15 cellular contexts compared by ENCODE assay signal in genomic region chr17:29747660-29748059, GRCh38.
A peak's percentile ranks its signal among the peaks of the same experiment; 100 is the strongest.
DNase-seq lines count a peak whose midpoint lies in the region; ATAC-seq and TF ChIP-seq lines count a peak whose summit lies in the region.
"Had no signal": no experiment of that assay in that cellular context is flagged by ENCODE, and none has a peak within 500 bp of the region (broad histone marks: within the 10 kb centered on the region; RNA-seq: fewer than 3 reads in every experiment).

No MANE protein-coding gene starts in this region.

- TF ChIP-seq CTCF in cardiac muscle cell (IDR thresholded peaks at IDR 0.05; ENCODE audit: low read depth, low read length) (no peak), activated B cell treated with CpG ODN at 0.5 μM for 24 hours (IDR thresholded peaks at IDR 0.05) (no peak), psoas muscle (IDR thresholded peaks at IDR 0.05) (no peak)

- H3K27me3 Mint-ChIP-seq in activated B cell treated with CpG ODN at 0.5 μM for 24 hours, result no peaks in the 10 kb centered on the region
- H3K27me3 Mint-ChIP-seq: dendritic cell treated with granulocyte-macrophage colony-stimulating factor and Interleukin-4, amounts not matched to agents 40 ng/mL and 50 ng/mL, for 4 days had no signal

- no peaks in the 10 kb centered on the region for H4K20me1 ChIP-seq in Karpas-422 (ENCODE audit: insufficient read depth, low read depth, low read length)

- H3K4me1 ChIP-seq in cardiac muscle cell (ENCODE audit: low read depth) (peaks cover 32% of the 10 kb centered on the region), Karpas-422 (ENCODE audit: low read length) (peaks cover 42% of the 10 kb centered on the region), psoas muscle (peaks cover 71% of the 10 kb centered on the region)

- H3K9me3 Mint-ChIP-seq in activated B cell treated with CpG ODN at 0.5 μM for 24 hours, result no peaks in the 10 kb centered on the region
- H3K9me3 Mint-ChIP-seq: dendritic cell treated with granulocyte-macrophage colony-stimulating factor and Interleukin-4, amounts not matched to agents 40 ng/mL and 50 ng/mL, for 4 days had no signal

- POLR2A ChIA-PET in activated B cell treated with CpG ODN at 0.5 μM for 24 hours (lab: Charles Lee), result interaction anchor here (1.5 kb wide), 1 partner anchor 25 kb away, joined by 5 read pairs; no protein-coding TSS in a partner anchor

- peaks cover 38% of the 10 kb centered on the region for H3K36me3 Mint-ChIP-seq in activated B cell treated with CpG ODN at 0.5 μM for 24 hours (ENCODE audit: low read depth)

- ATAC-seq in left cardiac atrium (no peak), activated B cell treated with CpG ODN at 0.5 μM for 24 hours (ENCODE audit: low read depth) (no peak), psoas muscle (peak in 3 of 4 donors; percentile 22 to 41 (median 39)), left colon (no peak)
- ATAC-seq: pancreas had no signal

- no peaks in the 10 kb centered on the region for H3K9me2 ChIP-seq in Karpas-422 (replicated peaks; ENCODE audit: insufficient read depth, low read length)

- H3K4me3 ChIP-seq in cardiac muscle cell (no peak overlapping the region), Karpas-422 (ENCODE audit: low read length) (no peak overlapping the region), psoas muscle (no peak overlapping the region)
- H3K4me3 ChIP-seq: pancreas, spleen had no signal

- H2AFZ ChIP-seq in Karpas-422 (ENCODE audit: low read length), result no peak overlapping the region

- no peak overlapping the region for H3K4me3 Mint-ChIP-seq in activated B cell treated with CpG ODN at 0.5 μM for 24 hours
- H3K4me3 Mint-ChIP-seq: dendritic cell treated with granulocyte-macrophage colony-stimulating factor and Interleukin-4, amounts not matched to agents 40 ng/mL and 50 ng/mL, for 4 days had no signal

- H3K36me3 ChIP-seq in cardiac muscle cell (no peaks in the 10 kb centered on the region), Karpas-422 (ENCODE audit: insufficient read depth, low read length) (no peaks in the 10 kb centered on the region; the same call in 1 of the 2 replicates), psoas muscle (ENCODE audit: insufficient read depth in 1 of 2, low read depth in 1 of 2) (peaks cover 0 to 19% of the 10 kb centered on the region in 2 donors)
- H3K36me3 ChIP-seq: pancreas had no signal

- peak overlapping the region; percentile 24 for H3K27ac Mint-ChIP-seq in activated B cell treated with CpG ODN at 0.5 μM for 24 hours
- H3K27ac Mint-ChIP-seq: dendritic cell treated with granulocyte-macrophage colony-stimulating factor and Interleukin-4, amounts not matched to agents 40 ng/mL and 50 ng/mL, for 4 days had no signal

- H3K9me3 ChIP-seq in cardiac muscle cell (ENCODE audit: low read depth) (no peaks in the 10 kb centered on the region), Karpas-422 (ENCODE audit: low read length) (no peaks in the 10 kb centered on the region), psoas muscle (no peaks in the 10 kb centered on the region)
- H3K9me3 ChIP-seq: pancreas, spleen had no signal

- H3K9ac ChIP-seq in Karpas-422 (ENCODE audit: low read length), result no peak overlapping the region

- 19 to 64% (median 37%) methylated on average over 1 of the region's 1 CpG for WGBS in psoas muscle, 3 donors

- DNase-seq in cardiac muscle cell (ENCODE audit: low read depth in 1 of 2, low spot score in 1 of 2) (no peak), left cardiac atrium (no peak), Karpas-422 (no peak), activated B cell treated with CpG ODN at 0.5 μM for 24 hours (no peak), psoas muscle (no peak), left colon (no peak), T-helper 1 cell (no peak), NCI-H1092 (lab: John Stamatoyannopoulos, UW) (no peak)
- DNase-seq: head of caudate nucleus; kidney; MV-4-11; pancreas; spleen; stimulated activated naive CD4-positive, alpha-beta T cell treated with Interleukin-2 at 50 U/mL for 16 hours had no signal

- peaks cover 88% of the 10 kb centered on the region for H3K79me2 ChIP-seq in Karpas-422 (ENCODE audit: low read length)

- peaks cover 71% of the 10 kb centered on the region for H3K4me1 Mint-ChIP-seq in activated B cell treated with CpG ODN at 0.5 μM for 24 hours

- CTCF ChIA-PET in activated B cell treated with CpG ODN at 0.5 μM for 24 hours (lab: Charles Lee), result interaction anchor here (1.5 to 1.9 kb wide), 2 partner anchors 14 to 65 kb away, joined by 5 to 8 read pairs; no protein-coding TSS in a partner anchor

- H3K27ac ChIP-seq in cardiac muscle cell (peak overlapping the region; percentile 56), Karpas-422 (ENCODE audit: low read length) (peak overlapping the region; percentile 27; the same call in 1 of the 2 replicates), psoas muscle (peak overlapping the region; percentile 59)
- H3K27ac ChIP-seq: pancreas had no signal

- intact Hi-C loops in left cardiac atrium (cut with DNase I) (no loop called here), activated B cell treated with CpG ODN at 0.5 μM for 24 hours (cut with micrococcal nuclease) (no loop called here), psoas muscle (cut with DNase I) (no loop called here), left colon (cut with DNase I, micrococcal nuclease) (no loop called here)

- H3K27me3 ChIP-seq in cardiac muscle cell (no peaks in the 10 kb centered on the region), Karpas-422 (ENCODE audit: low read length) (no peaks in the 10 kb centered on the region), psoas muscle (ENCODE audit: insufficient read depth in 3 of 3, low read length in 2 of 3) (no peaks in the 10 kb centered on the region)
- H3K27me3 ChIP-seq: pancreas, spleen had no signal

- H3K4me2 ChIP-seq in Karpas-422 (ENCODE audit: low read depth, low read length, poor library complexity, severe bottlenecking), result no peak overlapping the region

Comparison
In these comparisons a context has a peak if more than half of its experiments do, and no peak if none do; other contexts are left out.
1. ATAC-seq: peak in psoas muscle (3 of 4); none in left cardiac atrium (0 of 2), activated B cell treated with CpG ODN at 0.5 μM for 24 hours (single experiment) and left colon (single experiment).
2. Peak in every context shown above with its lines, with median percentiles within 50 percentile points of each other: H3K27ac ChIP-seq.